ENCODE assay signal across 11 cellular contexts in genomic region chr10:4662576-4663161, GRCh38.
DNase-seq lines count a peak whose midpoint lies in the region; ATAC-seq and TF ChIP-seq lines count a peak whose summit lies in the region.
"Had no signal": no experiment of that assay in that cellular context is flagged by ENCODE, and none has a peak within 500 bp of the region (broad histone marks: within the 10 kb centered on the region; RNA-seq: fewer than 3 reads in every experiment).

No MANE protein-coding gene starts in this region.

- no peak for TF ChIP-seq POLR2A in Peyer's patch (IDR thresholded peaks at IDR 0.05)
- no peak for TF ChIP-seq POLR2A in prostate gland (IDR thresholded peaks at IDR 0.05)

- no peaks in the 10 kb centered on the region for H4K20me1 ChIP-seq in BLaER1 treated with 17β-estradiol and CSF1 and Interleukin-3, amounts not matched to agents 10 nM and 100 nM

- no peak overlapping the region for H3K4me3 ChIP-seq in BLaER1 treated with 17β-estradiol and CSF1 and Interleukin-3, amounts not matched to agents 10 nM and 100 nM
- H3K4me3 ChIP-seq in Peyer's patch (no peak overlapping the region), fibroblast of villous mesenchyme (ENCODE audit: low read depth, low read length) (peak overlapping the region; percentile 10), prostate gland (no peak overlapping the region)
- H3K4me3 ChIP-seq: ovary had no signal

- TF ChIP-seq CTCF in Peyer's patch (IDR thresholded peaks at IDR 0.05) (no peak), fibroblast of villous mesenchyme (IDR thresholded peaks at IDR 0.05; ENCODE audit: insufficient read depth, low read depth, low read length) (no peak), prostate gland (IDR thresholded peaks at IDR 0.05) (no peak)

- no peak for DNase-seq in Peyer's patch
- peak; percentile 73 for DNase-seq in fibroblast of villous mesenchyme (ENCODE audit: low read depth)
- DNase-seq in prostate gland (ENCODE audit: low spot score): no peak
- DNase-seq in activated CD4-positive, CD25-positive, alpha-beta regulatory T cell treated with anti-CD3 and anti-CD28 coated beads, Interleukin-2, amount 50 U/mL, for 72 hours: no peak
- no peak for DNase-seq in activated gamma-delta T cell (lab: John Stamatoyannopoulos, UW)
- DNase-seq in RKO (ENCODE audit: low spot score): no peak
- DNase-seq: effector CD8-positive, alpha-beta T cell; MM.1S had no signal

- H3K27ac ChIP-seq in BLaER1 treated with 17β-estradiol and CSF1 and Interleukin-3, amounts not matched to agents 10 nM and 100 nM: peak overlapping the region; percentile 56 to 86 (median 82)
- H3K27ac ChIP-seq in Peyer's patch: peak overlapping the region in 3 of 4 donors; percentile 58 to 87 (median 87)
- H3K27ac ChIP-seq in prostate gland: peak overlapping the region; percentile 60 to 73

- 50% methylated on average over 9 of the region's 9 CpGs for WGBS in prostate gland

- H3K27me3 ChIP-seq in BLaER1 treated with 17β-estradiol and CSF1 and Interleukin-3, amounts not matched to agents 10 nM and 100 nM: no peaks in the 10 kb centered on the region
- H3K27me3 ChIP-seq in Peyer's patch (no peaks in the 10 kb centered on the region), prostate gland (replicated peaks; ENCODE audit: insufficient read depth) (no peaks in the 10 kb centered on the region)
- H3K27me3 ChIP-seq: ovary had no signal

- no peaks in the 10 kb centered on the region for H3K36me3 ChIP-seq in BLaER1 treated with 17β-estradiol and CSF1 and Interleukin-3, amounts not matched to agents 10 nM and 100 nM
- H3K36me3 ChIP-seq in Peyer's patch (no peaks in the 10 kb centered on the region), prostate gland (no peaks in the 10 kb centered on the region)
- H3K36me3 ChIP-seq: ovary had no signal

- peak overlapping the region; percentile 4 to 71 (median 60); a peak in 17 of 22 replicates for H3K9ac ChIP-seq in BLaER1 treated with 17β-estradiol and CSF1 and Interleukin-3, amounts not matched to agents 10 nM and 100 nM

- H3K9me3 ChIP-seq in BLaER1 treated with 17β-estradiol and CSF1 and Interleukin-3, amounts not matched to agents 10 nM and 100 nM (replicated peaks in 1 of 11): peaks cover 0 to 4% (median 0%) of the 10 kb centered on the region in 11 experiments; a peak in 3 of 22 replicates
- H3K9me3 ChIP-seq in Peyer's patch (no peaks in the 10 kb centered on the region), prostate gland (no peaks in the 10 kb centered on the region)
- H3K9me3 ChIP-seq: ovary had no signal

- peaks cover 30 to 43% (median 37%) of the 10 kb centered on the region in 10 experiments for H3K4me1 ChIP-seq in BLaER1 treated with 17β-estradiol and CSF1 and Interleukin-3, amounts not matched to agents 10 nM and 100 nM
- H3K4me1 ChIP-seq in Peyer's patch (peaks cover 0 to 33% (median 3%) of the 10 kb centered on the region in 4 donors), prostate gland (replicated peaks) (peaks cover 18% of the 10 kb centered on the region)

- no peak for ATAC-seq in GM18511 (IDR thresholded peaks at IDR 0.05; ENCODE audit: unreplicated experiment)

- peak overlapping the region; percentile 60 to 85 (median 75) for H3K4me2 ChIP-seq in BLaER1 treated with 17β-estradiol and CSF1 and Interleukin-3, amounts not matched to agents 10 nM and 100 nM

- intact Hi-C loops in prostate gland (cut with DNase I): loop anchor here (2.0 to 5.0 kb wide), 3 partner anchors 105 to 1195 kb away; partner anchors contain the start of gene KLF6
